Comparison of ENCODE assay signal across 1 cellular context in the genomic region with DNA sequence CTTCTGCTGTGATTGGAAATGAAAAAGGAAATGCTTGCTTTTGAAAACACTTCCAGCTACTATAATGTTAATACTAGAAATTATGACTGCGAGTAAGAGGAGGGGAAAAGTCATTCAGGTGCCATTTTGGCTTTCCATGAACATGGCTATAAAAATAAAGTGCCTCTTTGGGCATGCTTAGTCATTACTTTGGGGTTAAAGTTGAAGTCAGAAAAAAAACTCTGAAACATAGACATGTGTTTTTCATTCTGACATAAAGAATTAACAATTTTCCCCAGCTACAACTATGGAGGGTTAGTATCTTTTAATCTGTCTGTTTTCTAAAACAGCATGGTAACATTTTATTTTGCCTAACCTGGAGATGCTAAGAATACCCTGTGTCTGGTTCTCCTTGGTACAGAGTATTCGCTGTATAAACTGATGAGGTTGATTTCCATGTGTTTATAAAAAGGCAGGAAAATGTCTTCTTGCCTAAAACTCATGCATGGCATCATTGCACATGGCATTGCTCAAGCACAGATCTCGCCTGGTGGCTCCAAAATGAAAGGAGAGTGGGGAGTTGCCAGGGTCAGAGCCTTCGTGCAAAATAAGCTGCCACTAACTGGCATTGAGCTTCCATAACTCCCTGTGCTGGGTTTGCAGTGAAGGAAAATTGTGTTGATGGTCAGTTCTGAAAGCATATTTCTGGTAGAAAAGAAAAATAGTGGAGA.
TF ChIP-seq lines count a peak whose summit lies in the region.

No MANE protein-coding gene starts in this region.

TF ChIP-seq in WTC11, 78 proteins besides CTCF, POLR2A, EP300 and RAD21 (continued from another document):
- TF ChIP-seq, protein P1, sequence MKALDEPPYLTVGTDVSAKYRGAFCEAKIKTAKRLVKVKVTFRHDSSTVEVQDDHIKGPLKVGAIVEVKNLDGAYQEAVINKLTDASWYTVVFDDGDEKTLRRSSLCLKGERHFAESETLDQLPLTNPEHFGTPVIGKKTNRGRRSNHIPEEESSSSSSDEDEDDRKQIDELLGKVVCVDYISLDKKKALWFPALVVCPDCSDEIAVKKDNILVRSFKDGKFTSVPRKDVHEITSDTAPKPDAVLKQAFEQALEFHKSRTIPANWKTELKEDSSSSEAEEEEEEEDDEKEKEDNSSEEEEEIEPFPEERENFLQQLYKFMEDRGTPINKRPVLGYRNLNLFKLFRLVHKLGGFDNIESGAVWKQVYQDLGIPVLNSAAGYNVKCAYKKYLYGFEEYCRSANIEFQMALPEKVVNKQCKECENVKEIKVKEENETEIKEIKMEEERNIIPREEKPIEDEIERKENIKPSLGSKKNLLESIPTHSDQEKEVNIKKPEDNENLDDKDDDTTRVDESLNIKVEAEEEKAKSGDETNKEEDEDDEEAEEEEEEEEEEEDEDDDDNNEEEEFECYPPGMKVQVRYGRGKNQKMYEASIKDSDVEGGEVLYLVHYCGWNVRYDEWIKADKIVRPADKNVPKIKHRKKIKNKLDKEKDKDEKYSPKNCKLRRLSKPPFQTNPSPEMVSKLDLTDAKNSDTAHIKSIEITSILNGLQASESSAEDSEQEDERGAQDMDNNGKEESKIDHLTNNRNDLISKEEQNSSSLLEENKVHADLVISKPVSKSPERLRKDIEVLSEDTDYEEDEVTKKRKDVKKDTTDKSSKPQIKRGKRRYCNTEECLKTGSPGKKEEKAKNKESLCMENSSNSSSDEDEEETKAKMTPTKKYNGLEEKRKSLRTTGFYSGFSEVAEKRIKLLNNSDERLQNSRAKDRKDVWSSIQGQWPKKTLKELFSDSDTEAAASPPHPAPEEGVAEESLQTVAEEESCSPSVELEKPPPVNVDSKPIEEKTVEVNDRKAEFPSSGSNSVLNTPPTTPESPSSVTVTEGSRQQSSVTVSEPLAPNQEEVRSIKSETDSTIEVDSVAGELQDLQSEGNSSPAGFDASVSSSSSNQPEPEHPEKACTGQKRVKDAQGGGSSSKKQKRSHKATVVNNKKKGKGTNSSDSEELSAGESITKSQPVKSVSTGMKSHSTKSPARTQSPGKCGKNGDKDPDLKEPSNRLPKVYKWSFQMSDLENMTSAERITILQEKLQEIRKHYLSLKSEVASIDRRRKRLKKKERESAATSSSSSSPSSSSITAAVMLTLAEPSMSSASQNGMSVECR (CRISPR knock-in tag; IDR thresholded peaks at IDR 0.05; ENCODE audit: borderline replicate concordance), result no peak
- TF ChIP-seq NFYB (CRISPR knock-in tag; conservative IDR thresholded peaks at IDR 0.05; ENCODE audit: low read depth) (no peak), ZNF219 (CRISPR knock-in tag; IDR thresholded peaks at IDR 0.05; ENCODE audit: borderline replicate concordance) (no peak)
TF ChIP-seq in WTC11: peak in this region for 0.
